ENCODE assay signal across 22 cellular contexts in the genomic region with DNA sequence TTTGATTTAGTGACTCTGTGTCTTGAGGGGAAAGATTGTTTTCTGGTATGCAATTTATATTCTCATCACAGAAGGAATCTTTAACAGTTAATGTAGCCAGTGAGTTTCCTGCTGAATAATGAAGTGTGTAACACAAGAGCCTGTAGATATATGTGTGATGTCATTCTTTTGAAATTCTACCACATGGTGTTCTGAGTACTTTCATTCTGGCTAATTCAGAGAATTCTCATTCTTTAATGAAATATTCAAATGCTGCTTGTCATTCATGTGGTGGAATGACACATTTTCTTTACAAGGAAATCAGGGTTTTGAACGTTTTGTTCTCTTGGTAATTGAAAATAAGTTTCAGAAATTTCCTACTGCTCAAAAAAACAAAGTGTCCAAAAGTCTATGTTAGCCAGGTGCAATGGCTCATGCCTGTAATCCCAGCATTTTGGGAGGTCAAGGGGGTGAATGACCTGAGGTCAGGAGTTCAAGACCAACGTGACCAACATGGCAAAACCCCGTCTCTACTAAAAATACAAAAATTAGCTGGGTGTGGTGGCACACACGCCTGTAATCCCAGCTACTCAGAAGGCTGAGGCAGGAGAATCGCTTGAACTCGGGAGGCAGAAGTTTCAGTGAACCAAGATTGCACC.
DNase-seq lines count a peak whose midpoint lies in the region; ATAC-seq and TF ChIP-seq lines count a peak whose summit lies in the region.
"Had no signal": no experiment of that assay in that cellular context is flagged by ENCODE, and none has a peak within 500 bp of the region (broad histone marks: within the 10 kb centered on the region; RNA-seq: fewer than 3 reads in every experiment).

No MANE protein-coding gene starts in this region.

- peaks cover 2% of the 10 kb centered on the region for H3K36me3 Mint-ChIP-seq in activated CD4-positive, alpha-beta T cell treated with anti-CD3 and anti-CD28 coated beads for 36 hours (ENCODE audit: low read depth)
- no peaks in the 10 kb centered on the region for H3K36me3 Mint-ChIP-seq in activated naive CD8-positive, alpha-beta T cell treated with anti-CD3 and anti-CD28 coated beads, Interleukin-2, amount 10 ng/mL, durations not matched to agents 7 days and 5 days
- H3K36me3 Mint-ChIP-seq in endothelial cell (ENCODE audit: low read depth, unreplicated experiment) = peaks cover 5% of the 10 kb centered on the region
- H3K36me3 Mint-ChIP-seq: activated naive CD8-positive, alpha-beta T cell had no signal

- H3K27me3 Mint-ChIP-seq in activated CD4-positive, alpha-beta T cell treated with anti-CD3 and anti-CD28 coated beads for 36 hours = peaks cover 26% of the 10 kb centered on the region
- peaks cover 20% of the 10 kb centered on the region for H3K27me3 Mint-ChIP-seq in activated naive CD8-positive, alpha-beta T cell treated with anti-CD3 and anti-CD28 coated beads, Interleukin-2, amount 10 ng/mL, durations not matched to agents 7 days and 5 days
- H3K27me3 Mint-ChIP-seq in endothelial cell (ENCODE audit: unreplicated experiment) = no peaks in the 10 kb centered on the region

- CTCF ChIA-PET in activated CD4-positive, alpha-beta T cell treated with anti-CD3 and anti-CD28 coated beads for 36 hours (lab: Charles Lee) = no interaction called here

- H3K9me3 Mint-ChIP-seq in activated CD4-positive, alpha-beta T cell treated with anti-CD3 and anti-CD28 coated beads for 36 hours (ENCODE audit: low read depth) = peaks cover 7% of the 10 kb centered on the region
- peaks cover 4% of the 10 kb centered on the region for H3K9me3 Mint-ChIP-seq in activated naive CD8-positive, alpha-beta T cell treated with anti-CD3 and anti-CD28 coated beads, Interleukin-2, amount 10 ng/mL, durations not matched to agents 7 days and 5 days
- peaks cover 4% of the 10 kb centered on the region for H3K9me3 Mint-ChIP-seq in endothelial cell (ENCODE audit: unreplicated experiment)

- ATAC-seq in activated CD4-positive, alpha-beta T cell treated with anti-CD3 and anti-CD28 coated beads for 36 hours = peak; percentile 96
- ATAC-seq in GM21619 (IDR thresholded peaks at IDR 0.05; ENCODE audit: unreplicated experiment) (peak; percentile 45), HG02798 (IDR thresholded peaks at IDR 0.05; ENCODE audit: poor library complexity, unreplicated experiment) (no peak)
- ATAC-seq in activated naive CD8-positive, alpha-beta T cell treated with anti-CD3 and anti-CD28 coated beads, Interleukin-2, amount 10 ng/mL, durations not matched to agents 7 days and 5 days (ENCODE audit: low read depth) = peak; percentile 90
- ATAC-seq: A549, foreskin keratinocyte, pancreas had no signal

- no peak for TF ChIP-seq CTCF in endothelial cell (IDR thresholded peaks at IDR 0.05; ENCODE audit: unreplicated experiment)

- H3K27ac Mint-ChIP-seq in activated CD4-positive, alpha-beta T cell treated with anti-CD3 and anti-CD28 coated beads for 36 hours = peak overlapping the region; percentile 53
- H3K27ac Mint-ChIP-seq in activated naive CD8-positive, alpha-beta T cell treated with anti-CD3 and anti-CD28 coated beads, Interleukin-2, amount 10 ng/mL, durations not matched to agents 7 days and 5 days = peak overlapping the region; percentile 2
- H3K27ac Mint-ChIP-seq in endothelial cell (ENCODE audit: unreplicated experiment) = no peak overlapping the region
- H3K27ac Mint-ChIP-seq: activated naive CD8-positive, alpha-beta T cell; naive B cell had no signal

- intact Hi-C loops in activated CD4-positive, alpha-beta T cell treated with anti-CD3 and anti-CD28 coated beads for 36 hours (cut with DNase I, micrococcal nuclease) = no loop called here

- H3K4me3 Mint-ChIP-seq in activated CD4-positive, alpha-beta T cell treated with anti-CD3 and anti-CD28 coated beads for 36 hours = no peak overlapping the region
- peak overlapping the region; percentile 30 for H3K4me3 Mint-ChIP-seq in activated naive CD8-positive, alpha-beta T cell treated with anti-CD3 and anti-CD28 coated beads, Interleukin-2, amount 10 ng/mL, durations not matched to agents 7 days and 5 days
- H3K4me3 Mint-ChIP-seq in endothelial cell (ENCODE audit: unreplicated experiment) = no peak overlapping the region
- H3K4me3 Mint-ChIP-seq: activated naive CD8-positive, alpha-beta T cell; naive B cell had no signal

- H3K4me1 Mint-ChIP-seq in activated CD4-positive, alpha-beta T cell treated with anti-CD3 and anti-CD28 coated beads for 36 hours = peaks cover 16% of the 10 kb centered on the region
- H3K4me1 Mint-ChIP-seq in activated naive CD8-positive, alpha-beta T cell treated with anti-CD3 and anti-CD28 coated beads, Interleukin-2, amount 10 ng/mL, durations not matched to agents 7 days and 5 days = peaks cover 12% of the 10 kb centered on the region
- no peaks in the 10 kb centered on the region for H3K4me1 Mint-ChIP-seq in endothelial cell (ENCODE audit: unreplicated experiment)
- H3K4me1 Mint-ChIP-seq: naive B cell had no signal

- peak; percentile 5 for DNase-seq in activated CD4-positive, alpha-beta T cell treated with anti-CD3 and anti-CD28 coated beads for 36 hours
- DNase-seq in activated CD4-positive, alpha-beta T cell treated with anti-CD3 and anti-CD28 coated beads, Interleukin-2, amount 50 U/mL, for 4 hours = no peak
- no peak for DNase-seq in activated naive CD8-positive, alpha-beta T cell treated with anti-CD3 and anti-CD28 coated beads, Interleukin-2, amount 10 ng/mL, durations not matched to agents 7 days and 5 days
- peak; percentile 16 for DNase-seq in renal cortical epithelial cell (ENCODE audit: low read depth)
- no peak for DNase-seq in endothelial cell (ENCODE audit: low spot score)
- no peak for DNase-seq in epidermal melanocyte (ENCODE audit: insufficient read length, low spot score)
- DNase-seq: H7; hippocampal formation; IMR-90; islet precursor cell; mammary epithelial cell; naive B cell; pancreas; Peyer's patch; right lobe of liver; stimulated activated naive CD4-positive, alpha-beta T cell treated with Interleukin-2 at 50 U/mL for 16 hours; upper lobe of left lung had no signal

- POLR2A ChIA-PET in activated CD4-positive, alpha-beta T cell treated with anti-CD3 and anti-CD28 coated beads for 36 hours (lab: Charles Lee) = interaction anchor here (0.6 kb wide), 1 partner anchor 13 kb away, joined by 3 read pairs; no protein-coding TSS in a partner anchor
- POLR2A ChIA-PET in activated naive CD8-positive, alpha-beta T cell treated with anti-CD3 and anti-CD28 coated beads, Interleukin-2, amount 10 ng/mL, durations not matched to agents 7 days and 5 days (lab: Charles Lee) = no interaction called here

Comparison
In these comparisons a context has a peak if more than half of its experiments do, and no peak if none do; other contexts are left out.
1. DNase-seq: peak in activated CD4-positive, alpha-beta T cell treated with anti-CD3 and anti-CD28 coated beads for 36 hours (single experiment) and renal cortical epithelial cell (single experiment); none in activated CD4-positive, alpha-beta T cell treated with anti-CD3 and anti-CD28 coated beads, Interleukin-2, amount 50 U/mL, for 4 hours (0 of 2), activated naive CD8-positive, alpha-beta T cell treated with anti-CD3 and anti-CD28 coated beads, Interleukin-2, amount 10 ng/mL, durations not matched to agents 7 days and 5 days (single experiment), endothelial cell (single experiment) and epidermal melanocyte (single experiment).